Comparison of ENCODE assay signal across 1 cellular context in genomic region chr9:131034749-131035148, GRCh38. TPM values are rescaled to one million over a fixed set of nuclear protein-coding genes. Genes with fewer than 3 reads are reported as not detected.
"Had no signal": no experiment of that assay in that cellular context is flagged by ENCODE, and none has a peak within 500 bp of the region (broad histone marks: within the 10 kb centered on the region; RNA-seq: fewer than 3 reads in every experiment).

No MANE protein-coding gene starts in this region.

RNA-seq across cellular contexts. Expression of gene LAMC3, which starts 25.8 kb away (rescaled TPM):
- polyA plus RNA-seq: GM12878 had no signal
